21 cellular contexts compared by ENCODE assay signal in the genomic region with DNA sequence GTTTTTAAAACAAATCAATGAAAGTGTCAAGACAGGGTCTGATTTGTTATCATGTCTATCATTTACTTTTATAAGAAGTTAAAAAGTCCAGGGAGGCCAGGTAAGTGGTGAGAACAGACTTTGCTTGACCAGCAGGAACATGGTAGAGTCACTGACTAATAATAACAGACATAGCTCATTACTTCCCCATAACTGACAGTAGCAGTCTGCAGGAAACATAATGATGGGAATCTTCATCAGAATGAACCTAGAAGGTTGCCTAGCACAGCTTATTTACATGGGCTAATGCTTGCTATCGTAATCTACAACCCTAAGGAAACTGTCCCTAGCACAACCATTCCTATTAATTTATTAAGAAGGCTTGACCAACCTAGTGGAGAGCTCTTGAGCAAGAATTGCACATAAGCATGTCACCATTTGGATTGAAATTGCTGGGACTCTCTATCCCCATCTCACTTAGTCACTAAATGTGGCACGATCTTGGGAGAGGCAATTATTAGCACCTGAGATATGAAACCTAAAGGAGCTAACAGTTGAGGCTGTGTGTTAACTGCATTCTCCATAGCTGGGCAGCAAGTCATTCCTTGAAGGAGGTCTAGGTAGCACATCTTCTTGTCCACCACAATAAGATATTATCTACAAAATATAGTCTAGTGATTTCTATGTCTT.
DNase-seq lines count a peak whose midpoint lies in the region; ATAC-seq, FAIRE-seq and TF ChIP-seq lines count a peak whose summit lies in the region.
"Had no signal": no experiment of that assay in that cellular context is flagged by ENCODE, and none has a peak within 500 bp of the region (broad histone marks: within the 10 kb centered on the region; RNA-seq: fewer than 3 reads in every experiment).

No MANE protein-coding gene starts in this region.

- no peak overlapping the region for H3K27ac ChIP-seq in colonic mucosa
- H3K27ac ChIP-seq: A549; BLaER1 treated with 17β-estradiol and CSF1 and Interleukin-3, amounts not matched to agents 10 nM and 100 nM had no signal

- DNase-seq in Caki2 (ENCODE audit: low read depth), result peak; percentile 14
- DNase-seq in bronchial epithelial cell (ENCODE audit: low read depth), result peak; percentile 8
- DNase-seq in myocyte (ENCODE audit: low read depth), result peak; percentile 14
- no peak for DNase-seq in colonic mucosa
- DNase-seq in SK-N-DZ (ENCODE audit: low spot score), result no peak
- DNase-seq: 8988T; ACHN; AML-193; BE2C; Calu3; CD4-positive, alpha-beta T cell; CD8-positive, alpha-beta memory T cell; EL; GF-D8; H9 had no signal

- H3K4me3 ChIP-seq in bronchial epithelial cell (ENCODE audit: low read depth, low read length) (no peak overlapping the region), colonic mucosa (no peak overlapping the region)
- H3K4me3 ChIP-seq: A549; BLaER1 treated with 17β-estradiol and CSF1 and Interleukin-3, amounts not matched to agents 10 nM and 100 nM; GM23338 had no signal

- in situ Hi-C loops in Caki2 (cut with HindIII; ENCODE audit: low pct_unique_long_range_greater_than_20kb, low sequenced_read_pairs), result no loop called here

- no peaks in the 10 kb centered on the region for H3K27me3 ChIP-seq in bronchial epithelial cell (ENCODE audit: control insufficient read depth, insufficient read depth, low read length)
- no peaks in the 10 kb centered on the region for H3K27me3 ChIP-seq in colonic mucosa
- H3K27me3 ChIP-seq: BE2C; BLaER1 treated with 17β-estradiol and CSF1 and Interleukin-3, amounts not matched to agents 10 nM and 100 nM had no signal

- no peak for FAIRE-seq in bronchial epithelial cell (lab: Jason Lieb, UNC)
- FAIRE-seq: A549, GM12892 had no signal

- H3K9me3 ChIP-seq in colonic mucosa, result no peaks in the 10 kb centered on the region
- H3K9me3 ChIP-seq: A549; BE2C; BLaER1 treated with 17β-estradiol and CSF1 and Interleukin-3, amounts not matched to agents 10 nM and 100 nM had no signal

- H3K4me1 ChIP-seq in colonic mucosa, result no peaks in the 10 kb centered on the region
- H3K4me1 ChIP-seq: BE2C had no signal

- TF ChIP-seq CTCF in bronchial epithelial cell (IDR thresholded peaks at IDR 0.05; ENCODE audit: insufficient read depth, low read length, severe bottlenecking) (no peak), colonic mucosa (IDR thresholded peaks at IDR 0.05) (no peak)

- ATAC-seq in GM18498 (IDR thresholded peaks at IDR 0.05; ENCODE audit: unreplicated experiment), result no peak
- ATAC-seq: A549, GM23338, HCT116 had no signal

- H3K36me3 ChIP-seq in bronchial epithelial cell (ENCODE audit: control insufficient read depth, insufficient read depth, low read length), result no peaks in the 10 kb centered on the region
- no peaks in the 10 kb centered on the region for H3K36me3 ChIP-seq in colonic mucosa
- H3K36me3 ChIP-seq: BE2C; BLaER1 treated with 17β-estradiol and CSF1 and Interleukin-3, amounts not matched to agents 10 nM and 100 nM had no signal

- intact Hi-C loops in colonic mucosa (cut with DNase I), result no loop called here

- no peak overlapping the region for H3K9ac ChIP-seq in colonic mucosa (ENCODE audit: low read depth in 2 of 2, low read length in 2 of 2)
- H3K9ac ChIP-seq: BLaER1 treated with 17β-estradiol and CSF1 and Interleukin-3, amounts not matched to agents 10 nM and 100 nM had no signal

Comparison
In these comparisons a context has a peak if more than half of its experiments do, and no peak if none do; other contexts are left out.
1. DNase-seq: peak in Caki2 (single experiment), bronchial epithelial cell (single experiment) and myocyte (single experiment); none in colonic mucosa (single experiment) and SK-N-DZ (single experiment).